Comparison of ENCODE assay signal across 27 cellular contexts in genomic region chr12:51071663-51072062, GRCh38. TPM values are rescaled to one million over a fixed set of nuclear protein-coding genes. Genes with fewer than 3 reads are reported as not detected.
DNase-seq lines count a peak whose midpoint lies in the region; ATAC-seq and TF ChIP-seq lines count a peak whose summit lies in the region.
"Had no signal": no experiment of that assay in that cellular context is flagged by ENCODE, and none has a peak within 500 bp of the region (broad histone marks: within the 10 kb centered on the region; RNA-seq: fewer than 3 reads in every experiment).

No MANE protein-coding gene starts in this region.

- no peak for TF ChIP-seq CTCF in chondrocyte (IDR thresholded peaks at IDR 0.05)

- H3K4me3 Mint-ChIP-seq in chondrocyte (ENCODE audit: unreplicated experiment) (no peak overlapping the region), memory B cell (no peak overlapping the region)
- no peak overlapping the region for H3K4me3 Mint-ChIP-seq in activated CD8-positive, alpha-beta memory T cell treated with anti-CD3 and anti-CD28 coated beads, Interleukin-2, amount 10 ng/mL, durations not matched to agents 7 days and 5 days
- H3K4me3 Mint-ChIP-seq: activated naive CD4-positive, alpha-beta T cell treated with anti-CD3 and anti-CD28 coated beads, Interleukin-2, amount 10 ng/mL, durations not matched to agents 7 days and 5 days; activated T-helper 1 cell treated with anti-CD3 and anti-CD28 coated beads, Interleukin-12 subunit alpha, Interleukin-12 subunit beta, Interleukin-2, Interleukin-4 antibody, amounts not matched to agents 30 ng/mL and 10 ng/mL and 1 ng/mL, durations not matched to agents 14 hours and 24 hours and 36 hours; GM23338; HFFc6; immature natural killer cell; stimulated activated memory B cell treated with anti-CD40 and anti-IgM and Interleukin-4, amounts not matched to agents 10 μg/mL and 1 μg/mL and 100 μg/mL, for 72 hours; T-helper 1 cell treated with Interleukin-12 subunit alpha and Interleukin-12 subunit beta and Interleukin-4 antibody, amounts not matched to agents 30 μg/mL and 1 μg/mL, for 36 hours had no signal

- H3K36me3 Mint-ChIP-seq in chondrocyte (ENCODE audit: low read depth) = peaks cover 32% of the 10 kb centered on the region
- H3K36me3 Mint-ChIP-seq in memory B cell = peaks cover 22% of the 10 kb centered on the region
- H3K36me3 Mint-ChIP-seq in activated CD8-positive, alpha-beta memory T cell treated with anti-CD3 and anti-CD28 coated beads, Interleukin-2, amount 10 ng/mL, durations not matched to agents 7 days and 5 days = peaks cover 9% of the 10 kb centered on the region

- peak overlapping the region; percentile 62 for H3K27ac Mint-ChIP-seq in chondrocyte (ENCODE audit: unreplicated experiment)
- H3K27ac Mint-ChIP-seq in memory B cell = peak overlapping the region; percentile 58
- no peak overlapping the region for H3K27ac Mint-ChIP-seq in activated CD8-positive, alpha-beta memory T cell treated with anti-CD3 and anti-CD28 coated beads, Interleukin-2, amount 10 ng/mL, durations not matched to agents 7 days and 5 days
- H3K27ac Mint-ChIP-seq: activated naive CD4-positive, alpha-beta T cell treated with anti-CD3 and anti-CD28 coated beads, Interleukin-2, amount 10 ng/mL, durations not matched to agents 7 days and 5 days; activated T-helper 1 cell treated with anti-CD3 and anti-CD28 coated beads, Interleukin-12 subunit alpha, Interleukin-12 subunit beta, Interleukin-2, Interleukin-4 antibody, amounts not matched to agents 30 ng/mL and 10 ng/mL and 1 ng/mL, durations not matched to agents 14 hours and 24 hours and 36 hours; GM23338; HFFc6; immature natural killer cell; stimulated activated memory B cell treated with anti-CD40 and anti-IgM and Interleukin-4, amounts not matched to agents 10 μg/mL and 1 μg/mL and 100 μg/mL, for 72 hours; T-helper 1 cell treated with Interleukin-12 subunit alpha and Interleukin-12 subunit beta and Interleukin-4 antibody, amounts not matched to agents 30 μg/mL and 1 μg/mL, for 36 hours had no signal

- DNase-seq in M059J (ENCODE audit: low read depth) (peak; percentile 13), chondrocyte (ENCODE audit: low spot score) (no peak), memory B cell (ENCODE audit: low spot score in 2 of 2) (no peak), pulmonary artery endothelial cell (ENCODE audit: low read depth, low spot score) (peak; percentile 48), kidney tubule cell (ENCODE audit: low spot score) (no peak)
- no peak for DNase-seq in activated CD8-positive, alpha-beta memory T cell treated with anti-CD3 and anti-CD28 coated beads, Interleukin-2, amount 10 ng/mL, durations not matched to agents 7 days and 5 days
- DNase-seq: activated CD4-positive, CD25-positive, alpha-beta regulatory T cell; activated naive CD4-positive, alpha-beta T cell treated with anti-CD3 and anti-CD28 coated beads, Interleukin-2, amount 10 ng/mL, durations not matched to agents 7 days and 5 days; brain microvascular endothelial cell; COR-L47; DND-41; GF-D8; HFFc6; immature natural killer cell; left colon; NCI-H1417 treated with DMSO at 0.1 percent for 48 hours; NCI-H2029 treated with DMSO at 0.1 percent for 48 hours; NCI-H226; NCI-H526 treated with DMSO at 0.1 percent for 48 hours; PC-3 had no signal

- CTCF ChIA-PET in activated CD8-positive, alpha-beta memory T cell treated with anti-CD3 and anti-CD28 coated beads, Interleukin-2, amount 10 ng/mL, durations not matched to agents 7 days and 5 days (lab: Charles Lee) = no interaction called here

- no peaks in the 10 kb centered on the region for H3K9me3 Mint-ChIP-seq in chondrocyte (ENCODE audit: low read depth)
- H3K9me3 Mint-ChIP-seq in memory B cell = no peaks in the 10 kb centered on the region
- H3K9me3 Mint-ChIP-seq in activated CD8-positive, alpha-beta memory T cell treated with anti-CD3 and anti-CD28 coated beads, Interleukin-2, amount 10 ng/mL, durations not matched to agents 7 days and 5 days (ENCODE audit: low read depth) = no peaks in the 10 kb centered on the region
- H3K9me3 Mint-ChIP-seq: activated naive CD4-positive, alpha-beta T cell treated with anti-CD3 and anti-CD28 coated beads, Interleukin-2, amount 10 ng/mL, durations not matched to agents 7 days and 5 days; activated T-helper 1 cell treated with anti-CD3 and anti-CD28 coated beads, Interleukin-12 subunit alpha, Interleukin-12 subunit beta, Interleukin-2, Interleukin-4 antibody, amounts not matched to agents 30 ng/mL and 10 ng/mL and 1 ng/mL, durations not matched to agents 14 hours and 24 hours and 36 hours; GM23338; HFFc6; immature natural killer cell; stimulated activated memory B cell treated with anti-CD40 and anti-IgM and Interleukin-4, amounts not matched to agents 10 μg/mL and 1 μg/mL and 100 μg/mL, for 72 hours; T-helper 1 cell treated with Interleukin-12 subunit alpha and Interleukin-12 subunit beta and Interleukin-4 antibody, amounts not matched to agents 30 μg/mL and 1 μg/mL, for 36 hours had no signal

- H3K27me3 Mint-ChIP-seq in chondrocyte (ENCODE audit: low read depth) = no peaks in the 10 kb centered on the region
- no peaks in the 10 kb centered on the region for H3K27me3 Mint-ChIP-seq in memory B cell
- H3K27me3 Mint-ChIP-seq in activated CD8-positive, alpha-beta memory T cell treated with anti-CD3 and anti-CD28 coated beads, Interleukin-2, amount 10 ng/mL, durations not matched to agents 7 days and 5 days = no peaks in the 10 kb centered on the region
- H3K27me3 Mint-ChIP-seq: activated naive CD4-positive, alpha-beta T cell treated with anti-CD3 and anti-CD28 coated beads, Interleukin-2, amount 10 ng/mL, durations not matched to agents 7 days and 5 days; stimulated activated memory B cell treated with anti-CD40 and anti-IgM and Interleukin-4, amounts not matched to agents 10 μg/mL and 1 μg/mL and 100 μg/mL, for 72 hours had no signal

- H3K4me1 Mint-ChIP-seq in chondrocyte (ENCODE audit: low read depth) = peaks cover 24% of the 10 kb centered on the region
- peaks cover under 1% of the 10 kb centered on the region for H3K4me1 Mint-ChIP-seq in memory B cell
- peaks cover 9% of the 10 kb centered on the region for H3K4me1 Mint-ChIP-seq in activated CD8-positive, alpha-beta memory T cell treated with anti-CD3 and anti-CD28 coated beads, Interleukin-2, amount 10 ng/mL, durations not matched to agents 7 days and 5 days
- H3K4me1 Mint-ChIP-seq: GM23338; stimulated activated memory B cell treated with anti-CD40 and anti-IgM and Interleukin-4, amounts not matched to agents 10 μg/mL and 1 μg/mL and 100 μg/mL, for 72 hours had no signal

- no peak for ATAC-seq in memory B cell (ENCODE audit: low read depth)
- ATAC-seq in HG03159 (IDR thresholded peaks at IDR 0.05; ENCODE audit: unreplicated experiment) = no peak
- no peak for ATAC-seq in activated CD8-positive, alpha-beta memory T cell treated with anti-CD3 and anti-CD28 coated beads, Interleukin-2, amount 10 ng/mL, durations not matched to agents 7 days and 5 days
- ATAC-seq: GM23338; left colon; PC-3; Right ventricle myocardium inferior; SK-N-SH treated with all-trans-retinoic acid at 6 μM for 48 hours; stimulated activated memory B cell treated with anti-CD40 and anti-IgM and Interleukin-4, amounts not matched to agents 10 μg/mL and 1 μg/mL and 100 μg/mL, for 72 hours had no signal

RNA-seq across cellular contexts. Expression of gene CSRNP2, which starts 11.7 kb away (rescaled TPM):
- 12.6 and 16.8 TPM in 2 replicates for total RNA-seq in M059J (2014; rRNA removed; shearing (Covaris generic))
- total RNA-seq in chondrocyte (40.5 to 49.6 TPM (median 48.3 TPM) in 3 replicates), pulmonary artery endothelial cell (15.8 and 23.8 TPM in 2 replicates)
- 10 to 100 TPM; 17.7 to 20.4 TPM for total RNA-seq in activated CD8-positive, alpha-beta memory T cell treated with anti-CD3 and anti-CD28 coated beads, Interleukin-2, amount 10 ng/mL, durations not matched to agents 7 days and 5 days

RNA-seq across cellular contexts. Expression of gene LETMD1, which starts 23.5 kb away (rescaled TPM):
- 33.0 and 40.3 TPM in 2 replicates for total RNA-seq in M059J (2014; rRNA removed; shearing (Covaris generic))
- total RNA-seq in chondrocyte (25.3 to 30.5 TPM (median 26.2 TPM) in 3 replicates), pulmonary artery endothelial cell (27.0 and 30.7 TPM in 2 replicates)
- 10 to 100 TPM; 76.7 to 80.8 TPM for total RNA-seq in activated CD8-positive, alpha-beta memory T cell treated with anti-CD3 and anti-CD28 coated beads, Interleukin-2, amount 10 ng/mL, durations not matched to agents 7 days and 5 days

RNA-seq across cellular contexts. Expression of gene SLC11A2, which starts 45.5 kb away (rescaled TPM):
- 13.7 and 17.9 TPM in 2 replicates for total RNA-seq in M059J (2014; rRNA removed; shearing (Covaris generic))
- 26.8 to 41.4 TPM (median 33.0 TPM) in 3 replicates for total RNA-seq in chondrocyte
- 56.5 and 70.4 TPM in 2 replicates for total RNA-seq in pulmonary artery endothelial cell
- total RNA-seq in activated CD8-positive, alpha-beta memory T cell treated with anti-CD3 and anti-CD28 coated beads, Interleukin-2, amount 10 ng/mL, durations not matched to agents 7 days and 5 days = 10 to 100 TPM; 38.2 to 42.3 TPM

Comparison
In these comparisons a context has a peak if more than half of its experiments do, and no peak if none do; other contexts are left out.
1. DNase-seq: peak in M059J (single experiment) and pulmonary artery endothelial cell (single experiment); none in chondrocyte (single experiment), memory B cell (0 of 2), activated CD8-positive, alpha-beta memory T cell treated with anti-CD3 and anti-CD28 coated beads, Interleukin-2, amount 10 ng/mL, durations not matched to agents 7 days and 5 days (single experiment) and kidney tubule cell (single experiment).